1 cellular context compared by ENCODE assay signal in genomic region chr3:184230603-184231528, GRCh38.
TF ChIP-seq lines count a peak whose summit lies in the region.

No MANE protein-coding gene starts in this region.

TF ChIP-seq in endothelial cell of umbilical vein, 7 proteins besides CTCF, POLR2A, EP300 and RAD21:
- TF ChIP-seq EZH2 (IDR thresholded peaks at IDR 0.05; ENCODE audit: borderline replicate concordance, low read depth, low read length, severe bottlenecking) (peak; percentile 87), JUN (IDR thresholded peaks at IDR 0.05; ENCODE audit: borderline replicate concordance, insufficient read depth, insufficient read length, low read depth) (no peak), POLR2AphosphoS5 (IDR thresholded peaks at IDR 0.05; ENCODE audit: insufficient read depth, low read depth, low read length) (no peak)
- TF ChIP-seq, protein P1, sequence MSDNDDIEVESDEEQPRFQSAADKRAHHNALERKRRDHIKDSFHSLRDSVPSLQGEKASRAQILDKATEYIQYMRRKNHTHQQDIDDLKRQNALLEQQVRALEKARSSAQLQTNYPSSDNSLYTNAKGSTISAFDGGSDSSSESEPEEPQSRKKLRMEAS (IDR thresholded peaks at IDR 0.05; ENCODE audit: insufficient read depth, insufficient read length) = no peak
